9 cellular contexts compared by ENCODE assay signal in genomic region chr16:53041196-53041977, GRCh38. TPM values are rescaled to one million over a fixed set of nuclear protein-coding genes. Genes with fewer than 3 reads are reported as not detected.
DNase-seq lines count a peak whose midpoint lies in the region; ATAC-seq and TF ChIP-seq lines count a peak whose summit lies in the region.
"Had no signal": no experiment of that assay in that cellular context is flagged by ENCODE, and none has a peak within 500 bp of the region (broad histone marks: within the 10 kb centered on the region; RNA-seq: fewer than 3 reads in every experiment).

No MANE protein-coding gene starts in this region.

- no peak overlapping the region for H2AK5ac ChIP-seq in H9 (ENCODE audit: insufficient read length, low read length)

- H3K14ac ChIP-seq in H9 (ENCODE audit: insufficient read depth, low read length), result no peak overlapping the region

- peak; percentile 51 for DNase-seq in H9
- peak; percentile 55 for DNase-seq in WERI-Rb-1
- DNase-seq in iPS DF 19.7 (ENCODE audit: low read depth, low spot score), result peak; percentile 61
- peak; percentile 52 to 57 for DNase-seq in tibial nerve (ENCODE audit: low spot score in 2 of 2)
- DNase-seq in NCI-H510A treated with DMSO at 0.1 percent for 48 hours (lab: John Stamatoyannopoulos, UW), result no peak
- DNase-seq in H4 (ENCODE audit: low spot score), result no peak
- DNase-seq: activated CD4-positive, alpha-beta memory T cell treated with anti-CD3 and anti-CD28 coated beads for 36 hours had no signal

- H3K27ac Mint-ChIP-seq in H9, result peak overlapping the region; percentile 30 to 99 (median 93)
- no peak overlapping the region for H3K27ac Mint-ChIP-seq in stimulated activated memory B cell treated with anti-CD40 and anti-IgM and Interleukin-4, amounts not matched to agents 10 μg/mL and 1 μg/mL and 100 μg/mL, for 72 hours
- H3K27ac Mint-ChIP-seq: activated CD4-positive, alpha-beta memory T cell treated with anti-CD3 and anti-CD28 coated beads for 36 hours had no signal

- H2BK20ac ChIP-seq in H9 (ENCODE audit: low read depth, low read length, poor library complexity, severe bottlenecking), result no peak overlapping the region

- no peak overlapping the region for H4K8ac ChIP-seq in H9 (replicated peaks; ENCODE audit: insufficient read length, low read depth, low read length)

- H3K27ac ChIP-seq in H9 (ENCODE audit: insufficient read length, low read depth, low read length), result peak overlapping the region; percentile 15
- H3K27ac ChIP-seq in WERI-Rb-1, result no peak overlapping the region
- peak overlapping the region in 3 of 4 donors; percentile 8 to 78 (median 67) for H3K27ac ChIP-seq in tibial nerve

- peak overlapping the region; percentile 8 for H3K18ac ChIP-seq in H9 (ENCODE audit: insufficient read length, low read depth, low read length)

- TF ChIP-seq CTCF in H9 (conservative IDR thresholded peaks at IDR 0.05), result no peak
- TF ChIP-seq CTCF in WERI-Rb-1 (IDR thresholded peaks at IDR 0.05; ENCODE audit: low read depth, low read length), result no peak
- no peak for TF ChIP-seq CTCF in tibial nerve (IDR thresholded peaks at IDR 0.05)

- peaks cover 73 to 80% of the 10 kb centered on the region in 2 experiments for H3K4me1 Mint-ChIP-seq in H9
- H3K4me1 Mint-ChIP-seq in stimulated activated memory B cell treated with anti-CD40 and anti-IgM and Interleukin-4, amounts not matched to agents 10 μg/mL and 1 μg/mL and 100 μg/mL, for 72 hours, result peaks cover 9% of the 10 kb centered on the region

- H3K4me2 ChIP-seq in H9 (ENCODE audit: insufficient read depth, insufficient read length, low read length), result peak overlapping the region; percentile 44

- peaks cover 21% of the 10 kb centered on the region for H3K23me2 ChIP-seq in H9 (ENCODE audit: insufficient read length, low read depth, low read length, poor library complexity, severe bottlenecking)

- no peak overlapping the region for H2AFZ ChIP-seq in H9 (ENCODE audit: low read length)

- no peak for TF ChIP-seq POLR2A in tibial nerve (IDR thresholded peaks at IDR 0.05)

- H3K4me1 ChIP-seq in H9 (ENCODE audit: insufficient read depth, low read length), result peaks cover 11% of the 10 kb centered on the region
- H3K4me1 ChIP-seq in tibial nerve, result peaks cover 0 to 40% (median 10%) of the 10 kb centered on the region in 4 donors

- peak overlapping the region; percentile 7 to 90; a peak in 3 of 5 replicates for H3K4me3 Mint-ChIP-seq in H9
- no peak overlapping the region for H3K4me3 Mint-ChIP-seq in stimulated activated memory B cell treated with anti-CD40 and anti-IgM and Interleukin-4, amounts not matched to agents 10 μg/mL and 1 μg/mL and 100 μg/mL, for 72 hours
- H3K4me3 Mint-ChIP-seq: activated CD4-positive, alpha-beta memory T cell treated with anti-CD3 and anti-CD28 coated beads for 36 hours had no signal

- H3K4me3 ChIP-seq in WERI-Rb-1 (ENCODE audit: low read depth, low read length) (no peak overlapping the region), tibial nerve (peak overlapping the region in 1 of 4 donors; percentile 40)

- no peaks in the 10 kb centered on the region for H3K79me2 ChIP-seq in H9 (ENCODE audit: insufficient read depth, low read length)

- no peak overlapping the region for H2BK5ac ChIP-seq in H9 (ENCODE audit: insufficient read length, low read length)

- no peaks in the 10 kb centered on the region; the same call in none of the 2 replicates for H3K27me3 Mint-ChIP-seq in H9 (ENCODE audit: low read depth)
- peaks cover 17% of the 10 kb centered on the region for H3K27me3 Mint-ChIP-seq in stimulated activated memory B cell treated with anti-CD40 and anti-IgM and Interleukin-4, amounts not matched to agents 10 μg/mL and 1 μg/mL and 100 μg/mL, for 72 hours

- H3K4ac ChIP-seq in H9 (ENCODE audit: low read depth, low read length), result no peak overlapping the region

- no peaks in the 10 kb centered on the region for H4K20me1 ChIP-seq in H9 (ENCODE audit: control insufficient read depth, insufficient read depth, insufficient read length)

- TF ChIP-seq EP300 in tibial nerve (IDR thresholded peaks at IDR 0.05), result no peak

- no peak overlapping the region for H3T11ph ChIP-seq in H9 (ENCODE audit: low read length)

- no peak overlapping the region for H2BK12ac ChIP-seq in H9 (ENCODE audit: insufficient read length, low read depth, low read length)

- no peaks in the 10 kb centered on the region for H3K9me3 ChIP-seq in H9 (ENCODE audit: control insufficient read depth, low read depth, low read length)
- no peaks in the 10 kb centered on the region for H3K9me3 ChIP-seq in WERI-Rb-1 (ENCODE audit: severe bottlenecking)
- H3K9me3 ChIP-seq in tibial nerve, result no peaks in the 10 kb centered on the region

- H3K27me3 ChIP-seq in H9 (ENCODE audit: insufficient read depth, low read length) (no peaks in the 10 kb centered on the region), WERI-Rb-1 (ENCODE audit: insufficient read depth, low read depth, severe bottlenecking) (no peaks in the 10 kb centered on the region), tibial nerve (peaks cover 0 to 4% of the 10 kb centered on the region in 2 donors)

- H3K56ac ChIP-seq in H9 (ENCODE audit: insufficient read length, low read depth, low read length), result no peak overlapping the region

- no peaks in the 10 kb centered on the region for H3K79me1 ChIP-seq in H9 (ENCODE audit: insufficient read depth, low read depth, low read length, poor library complexity, severe bottlenecking)

- peaks cover 8 to 10% of the 10 kb centered on the region in 2 experiments; a peak in 4 of 5 replicates for H3K9me3 Mint-ChIP-seq in H9
- H3K9me3 Mint-ChIP-seq in stimulated activated memory B cell treated with anti-CD40 and anti-IgM and Interleukin-4, amounts not matched to agents 10 μg/mL and 1 μg/mL and 100 μg/mL, for 72 hours, result peaks cover 4% of the 10 kb centered on the region
- H3K9me3 Mint-ChIP-seq: activated CD4-positive, alpha-beta memory T cell treated with anti-CD3 and anti-CD28 coated beads for 36 hours had no signal

- H4K5ac ChIP-seq in H9 (ENCODE audit: insufficient read length, low read depth, low read length), result no peak overlapping the region

- no peak overlapping the region for H3K9ac ChIP-seq in H9 (ENCODE audit: extremely low read depth, insufficient read length, low read length)

- no peak overlapping the region for H2BK15ac ChIP-seq in H9 (ENCODE audit: low read depth, low read length)

- no peak overlapping the region for H3K23ac ChIP-seq in H9 (ENCODE audit: insufficient read length, low read depth, low read length)

- ATAC-seq in stimulated activated memory B cell treated with anti-CD40 and anti-IgM and Interleukin-4, amounts not matched to agents 10 μg/mL and 1 μg/mL and 100 μg/mL, for 72 hours, result no peak
- ATAC-seq in HG02763 (IDR thresholded peaks at IDR 0.05; ENCODE audit: unreplicated experiment), result no peak

- H3K36me3 Mint-ChIP-seq in H9 (ENCODE audit: insufficient read depth in 1 of 3, low read depth in 3 of 3), result peaks cover 7 to 11% (median 10%) of the 10 kb centered on the region in 3 experiments
- no peaks in the 10 kb centered on the region for H3K36me3 Mint-ChIP-seq in stimulated activated memory B cell treated with anti-CD40 and anti-IgM and Interleukin-4, amounts not matched to agents 10 μg/mL and 1 μg/mL and 100 μg/mL, for 72 hours
- H3K36me3 Mint-ChIP-seq: activated CD4-positive, alpha-beta memory T cell treated with anti-CD3 and anti-CD28 coated beads for 36 hours had no signal

- no CpG with 5 or more reads among the region's 5 CpGs for WGBS in H9 (ENCODE audit: extremely low coverage, insufficient read length, low lambda C conversion rate)
- 33 to 36% methylated on average over 5 of the region's 5 CpGs for WGBS in tibial nerve, 2 donors

- H4K91ac ChIP-seq in H9 (ENCODE audit: insufficient read length, low read depth, low read length), result no peak overlapping the region

- H3K36me3 ChIP-seq in WERI-Rb-1 (no peaks in the 10 kb centered on the region), tibial nerve (no peaks in the 10 kb centered on the region)

- H2BK120ac ChIP-seq in H9 (ENCODE audit: low read depth, low read length, poor library complexity, severe bottlenecking), result no peak overlapping the region

RNA-seq across cellular contexts. Expression of gene CHD9NB, which starts 11.3 kb away (rescaled TPM):
- total RNA-seq in H9 (2021) (2.6 and 3.3 TPM in 2 replicates), tibial nerve (10 to 100 TPM in 2 of 4 donors, 1 to 10 TPM in 2; 5.1 to 16.4 (median 9.3) TPM)
- total RNA-seq in H4 (2014; rRNA removed; shearing (Covaris generic)), result 0.72 and 1.6 TPM in 2 replicates

RNA-seq across cellular contexts. Expression of gene CHD9, which starts 13.4 kb away (rescaled TPM):
- total RNA-seq in H9 (2021), result 37.6 and 46.2 TPM in 2 replicates
- 100 to 1,000 TPM in 1 of 4 donors, 10 to 100 TPM in 3; 82.2 to 114 (median 91.3) TPM for total RNA-seq in tibial nerve
- 12.1 and 15.8 TPM in 2 replicates for total RNA-seq in H4 (2014; rRNA removed; shearing (Covaris generic))

Comparison
In these comparisons a context has a peak if more than half of its experiments do, and no peak if none do; other contexts are left out.
1. DNase-seq: peak in H9 (single experiment), WERI-Rb-1 (single experiment), iPS DF 19.7 (single experiment) and tibial nerve (2 of 2); none in NCI-H510A treated with DMSO at 0.1 percent for 48 hours (single experiment) and H4 (single experiment).